In genomic region chr10:11163990-11164805, GRCh38 we compare ENCODE assay signal across 7 cellular contexts.
DNase-seq lines count a peak whose midpoint lies in the region; ATAC-seq and TF ChIP-seq lines count a peak whose summit lies in the region.

No MANE protein-coding gene starts in this region.

- in situ Hi-C loops in IMR-90 (cut with MboI; ENCODE audit: low sequenced_read_pairs): no loop called here

- H4K8ac ChIP-seq in IMR-90 (ENCODE audit: low read depth in 2 of 2, low read length in 2 of 2): no peak overlapping the region

- H4K20me1 ChIP-seq in IMR-90 (ENCODE audit: insufficient read depth, low read length): no peaks in the 10 kb centered on the region

- no TSS peak for BruUV-seq in IMR-90 (replicated peaks; lab: Mats Ljungman, UMichigan)

- H3K27ac ChIP-seq in IMR-90 (ENCODE audit: insufficient read depth, low read length) (no peak overlapping the region), stomach smooth muscle (ENCODE audit: low read length) (peak overlapping the region; percentile 83)

- no peak overlapping the region for H3K56ac ChIP-seq in IMR-90 (ENCODE audit: extremely low read depth, insufficient read depth, low read length)

- ATAC-seq in IMR-90 (ENCODE audit: low read depth): no peak
- ATAC-seq in HG03025 (IDR thresholded peaks at IDR 0.05; ENCODE audit: low FRiP score, unreplicated experiment): no peak

- H3K18ac ChIP-seq in IMR-90 (ENCODE audit: low read depth, low read length): no peak overlapping the region

- H3K9me3 ChIP-seq in IMR-90 (ENCODE audit: control insufficient read depth, insufficient read depth, low read length): no peaks in the 10 kb centered on the region
- no peaks in the 10 kb centered on the region for H3K9me3 ChIP-seq in stomach smooth muscle (ENCODE audit: control insufficient read depth in 2 of 2, low read length in 2 of 2)

- peaks cover 12% of the 10 kb centered on the region for H3K36me3 Mint-ChIP-seq in activated naive CD8-positive, alpha-beta T cell treated with anti-CD3 and anti-CD28 coated beads for 36 hours

- H3K4me2 ChIP-seq in IMR-90 (ENCODE audit: low read depth, low read length): peak overlapping the region; percentile 44

- no peak overlapping the region for H3K9ac ChIP-seq in IMR-90 (ENCODE audit: low read depth, low read length)
- peak overlapping the region; percentile 51 to 68 for H3K9ac ChIP-seq in stomach smooth muscle (ENCODE audit: low read length in 2 of 2)

- intact Hi-C loops in IMR-90 (cut with micrococcal nuclease): no loop called here

- H2AFZ ChIP-seq in IMR-90 (replicated peaks; ENCODE audit: low read length, poor library complexity): no peak overlapping the region

- H3K14ac ChIP-seq in IMR-90 (replicated peaks; ENCODE audit: low read depth, low read length): no peak overlapping the region

- no peaks in the 10 kb centered on the region for H3K27me3 Mint-ChIP-seq in activated naive CD8-positive, alpha-beta T cell treated with anti-CD3 and anti-CD28 coated beads for 36 hours

- peaks cover 51% of the 10 kb centered on the region for H3K4me1 Mint-ChIP-seq in activated naive CD8-positive, alpha-beta T cell treated with anti-CD3 and anti-CD28 coated beads for 36 hours

- H3K4me3 ChIP-seq in IMR-90 (ENCODE audit: insufficient read depth, low read depth, low read length) (no peak overlapping the region; the same call in 1 of the 2 replicates), stomach smooth muscle (ENCODE audit: low read length in 2 of 2) (peak overlapping the region; percentile 91 to 92)

- H3K4me1 ChIP-seq in IMR-90 (ENCODE audit: control insufficient read depth, insufficient read depth, low read length): peaks cover 3% of the 10 kb centered on the region; the same call in 1 of the 2 replicates
- H3K4me1 ChIP-seq in stomach smooth muscle (ENCODE audit: control insufficient read depth, insufficient read depth, low read length): peaks cover 36% of the 10 kb centered on the region

- CTCF ChIA-PET in IMR-90 (lab: Yijun Ruan, JAX): interaction anchor here (1.0 to 1.1 kb wide), 2 partner anchors 9 to 122 kb away, joined by 3 read pairs; no protein-coding TSS in a partner anchor

- H2BK5ac ChIP-seq in IMR-90 (ENCODE audit: low read depth, low read length, poor library complexity, severe bottlenecking): no peak overlapping the region

- peaks cover 3% of the 10 kb centered on the region; the same call in 1 of the 2 replicates for H3K27me3 ChIP-seq in IMR-90 (ENCODE audit: control insufficient read depth, insufficient read depth, low read length)
- no peaks in the 10 kb centered on the region for H3K27me3 ChIP-seq in stomach smooth muscle (ENCODE audit: control insufficient read depth in 1 of 2, insufficient read depth in 2 of 2, low read length in 2 of 2)

- H3K4ac ChIP-seq in IMR-90 (ENCODE audit: low read depth, low read length): no peak overlapping the region

- no peak overlapping the region for H3K4me3 Mint-ChIP-seq in activated naive CD8-positive, alpha-beta T cell treated with anti-CD3 and anti-CD28 coated beads for 36 hours

- no peak overlapping the region for H3K23ac ChIP-seq in IMR-90 (ENCODE audit: low read depth, low read length)

- H2AK5ac ChIP-seq in IMR-90 (ENCODE audit: low read depth, low read length): no peak overlapping the region

- no peak overlapping the region for H2AK9ac ChIP-seq in IMR-90 (replicated peaks; ENCODE audit: low read depth, low read length, poor library complexity)

- H3K27ac Mint-ChIP-seq in activated naive CD8-positive, alpha-beta T cell treated with anti-CD3 and anti-CD28 coated beads for 36 hours: peak overlapping the region; percentile 99

- no peak overlapping the region for H4K5ac ChIP-seq in IMR-90 (ENCODE audit: low read depth, low read length)

- 0 out of 2 replicates have a peak, but pooled peaks cover 4% of the 10 kb centered on the region for H3K9me1 ChIP-seq in IMR-90 (ENCODE audit: insufficient read depth, low read length)

- no peak for TF ChIP-seq CTCF in IMR-90 (conservative IDR thresholded peaks at IDR 0.05; ENCODE audit: low read depth, low read length)

- POLR2A ChIA-PET in IMR-90 (lab: Charles Lee; ENCODE audit: unreplicated experiment): interaction anchor here (0.7 kb wide), 1 partner anchor 29 kb away, joined by 14 read pairs; no protein-coding TSS in a partner anchor

- H2BK20ac ChIP-seq in IMR-90 (ENCODE audit: low read depth, low read length): no peak overlapping the region

- DNase-seq in IMR-90: no peak
- DNase-seq in activated naive CD8-positive, alpha-beta T cell treated with anti-CD3 and anti-CD28 coated beads for 36 hours: no peak
- peak; percentile 88 for DNase-seq in inferior parietal cortex (ENCODE audit: extremely low spot score)
- DNase-seq in effector CD4-positive, alpha-beta T cell: no peak
- DNase-seq in cortex of kidney (lab: John Stamatoyannopoulos, UW): no peak

- no peak for TF ChIP-seq POLR2A in IMR-90 (IDR thresholded peaks at IDR 0.05; ENCODE audit: low read depth, low read length)

- H2BK120ac ChIP-seq in IMR-90 (ENCODE audit: low read depth, low read length): no peak overlapping the region

- H3K36me3 ChIP-seq in IMR-90 (ENCODE audit: control insufficient read depth, insufficient read depth, low read length) (no peaks in the 10 kb centered on the region), stomach smooth muscle (ENCODE audit: control insufficient read depth in 2 of 2, insufficient read depth in 2 of 2, low read length in 2 of 2) (peaks cover 2 to 4% of the 10 kb centered on the region in 2 donors)

- H4K91ac ChIP-seq in IMR-90 (ENCODE audit: insufficient read depth, low read depth, low read length): no peak overlapping the region

- no CpG with 5 or more reads among the region's 11 CpGs for WGBS in IMR-90 (ENCODE audit: extremely low coverage in 2 of 2, insufficient read length in 1 of 2), 2 experiments

- dilution Hi-C loops in IMR-90 (cut with HindIII; ENCODE audit: low sequenced_read_pairs, unreplicated experiment): no loop called here

- H2BK15ac ChIP-seq in IMR-90 (ENCODE audit: low read depth, low read length): no peak overlapping the region

- no peaks in the 10 kb centered on the region for H3K79me1 ChIP-seq in IMR-90 (ENCODE audit: low read depth in 1 of 2, low read length in 2 of 2)

- no peak for TF ChIP-seq RAD21 in IMR-90 (IDR thresholded peaks at IDR 0.05; ENCODE audit: low read length)

- peaks cover 5% of the 10 kb centered on the region for H3K9me3 Mint-ChIP-seq in activated naive CD8-positive, alpha-beta T cell treated with anti-CD3 and anti-CD28 coated beads for 36 hours

TF ChIP-seq in IMR-90, 13 proteins besides CTCF, POLR2A, EP300 and RAD21:
- TF ChIP-seq MXI1 (IDR thresholded peaks at IDR 0.05; ENCODE audit: borderline replicate concordance, low read depth, low read length): no peak
- no peak for TF ChIP-seq NFE2L2 (IDR thresholded peaks at IDR 0.05; ENCODE audit: low read depth, low read length)
- no peak for TF ChIP-seq SMC3 (IDR thresholded peaks at IDR 0.05; ENCODE audit: low read depth, low read length)
- TF ChIP-seq MAZ (IDR thresholded peaks at IDR 0.05; ENCODE audit: borderline replicate concordance, low read depth, low read length): no peak
- no peak for TF ChIP-seq ELK1 (IDR thresholded peaks at IDR 0.05; ENCODE audit: borderline replicate concordance, low read depth, low read length)
- no peak for TF ChIP-seq BHLHE40 (IDR thresholded peaks at IDR 0.05; ENCODE audit: low read depth, low read length)
- TF ChIP-seq RCOR1 (IDR thresholded peaks at IDR 0.05; ENCODE audit: insufficient replicate concordance, low read length): no peak
- no peak for TF ChIP-seq USF2 (IDR thresholded peaks at IDR 0.05; ENCODE audit: low read depth, low read length)
- no peak for TF ChIP-seq RFX5 (IDR thresholded peaks at IDR 0.05; ENCODE audit: low read depth, low read length)
- no peak for TF ChIP-seq CHD1 (IDR thresholded peaks at IDR 0.05; ENCODE audit: low read depth, low read length)
- TF ChIP-seq MAFK (IDR thresholded peaks at IDR 0.05; ENCODE audit: low read depth, low read length): no peak
- no peak for TF ChIP-seq CEBPB (IDR thresholded peaks at IDR 0.05; ENCODE audit: low read depth, low read length)
- no peak for TF ChIP-seq FOS (IDR thresholded peaks at IDR 0.05; ENCODE audit: low read depth, low read length)
